In the genomic region with DNA sequence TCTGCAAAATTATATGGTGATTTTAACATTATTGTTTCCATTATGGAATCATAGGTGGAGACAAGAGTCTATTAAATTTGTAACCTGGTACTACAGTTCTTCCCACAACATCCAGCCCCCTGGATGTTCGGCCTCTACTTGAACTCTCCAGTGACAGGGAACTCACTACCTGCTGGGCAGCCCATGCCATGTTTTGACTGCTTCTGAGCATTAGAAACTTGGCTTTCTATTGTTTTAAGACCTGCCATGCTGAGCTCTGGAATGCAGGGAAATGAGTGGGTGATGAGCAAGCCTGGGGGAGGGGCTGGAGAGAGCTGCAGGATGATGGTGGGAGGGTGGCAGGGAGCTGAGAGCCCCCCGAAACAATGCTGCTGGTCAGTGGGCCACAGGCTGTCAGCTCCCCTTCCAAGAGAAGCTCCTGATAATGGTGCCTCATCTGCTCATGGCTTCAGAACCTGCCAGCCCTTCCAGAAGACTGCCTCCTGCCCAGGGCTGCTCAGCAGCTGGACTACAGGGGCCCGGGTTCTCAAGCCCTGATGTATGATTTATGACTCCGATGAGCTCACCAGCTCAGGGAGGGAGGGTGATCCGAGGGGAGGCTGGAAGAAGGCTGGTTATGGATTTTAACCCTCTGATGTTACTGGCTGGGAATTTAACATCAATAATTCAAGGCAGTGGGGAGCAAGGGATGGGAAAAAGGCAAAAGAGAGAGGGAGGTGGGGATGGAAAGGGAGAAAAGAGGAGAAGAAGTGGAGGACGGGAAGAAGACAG, we compare ENCODE assay signal across 10 cellular contexts.
DNase-seq lines count a peak whose midpoint lies in the region; ATAC-seq, FAIRE-seq and TF ChIP-seq lines count a peak whose summit lies in the region.
"Had no signal": no experiment of that assay in that cellular context is flagged by ENCODE, and none has a peak within 500 bp of the region (broad histone marks: within the 10 kb centered on the region; RNA-seq: fewer than 3 reads in every experiment).

No MANE protein-coding gene starts in this region.

- H3K9me3 ChIP-seq in AG04450 (ENCODE audit: control insufficient read depth, insufficient read depth, low read length) = no peaks in the 10 kb centered on the region; the same call in 1 of the 2 replicates
- H3K9me3 ChIP-seq in gastroesophageal sphincter = no peaks in the 10 kb centered on the region

- CTCF ChIA-PET in AG04450 (lab: Charles Lee) = no interaction called here

- no peak overlapping the region; the same call in 1 of the 2 replicates for H3K4me3 ChIP-seq in AG04450 (ENCODE audit: low read depth, low read length)
- no peak overlapping the region for H3K4me3 ChIP-seq in gastroesophageal sphincter

- TF ChIP-seq EP300 in gastroesophageal sphincter (IDR thresholded peaks at IDR 0.05) = no peak

- TF ChIP-seq CTCF in AG04450 (IDR thresholded peaks at IDR 0.05; ENCODE audit: low read depth, low read length) (no peak), gastroesophageal sphincter (IDR thresholded peaks at IDR 0.05) (no peak)

- FAIRE-seq in HTR-8/SVneo (lab: Jason Lieb, UNC) = peak; percentile 67

- H3K4me1 ChIP-seq in gastroesophageal sphincter = no peaks in the 10 kb centered on the region

- POLR2A ChIA-PET in AG04450 (lab: Yijun Ruan, JAX) = interaction anchor here (0.5 to 0.9 kb wide), 2 partner anchors 29 to 1779 kb away, joined by 3 to 4 read pairs; no protein-coding TSS in a partner anchor

- H3K36me3 ChIP-seq in gastroesophageal sphincter = no peaks in the 10 kb centered on the region

- no peak for TF ChIP-seq POLR2A in gastroesophageal sphincter (IDR thresholded peaks at IDR 0.05)

- peak overlapping the region; percentile 47 for H3K27ac ChIP-seq in AG04450 (ENCODE audit: low read depth, low read length)
- H3K27ac ChIP-seq in angular gyrus (ENCODE audit: low read depth, low read length) = peak overlapping the region; percentile 63
- no peak overlapping the region for H3K27ac ChIP-seq in gastroesophageal sphincter

- DNase-seq in AG04450 (ENCODE audit: low read depth, low spot score) (peak; percentile 79), HTR-8/SVneo (ENCODE audit: insufficient read length, low spot score) (peak; percentile 92), kidney tubule cell (ENCODE audit: low spot score) (peak; percentile 87), midbrain (lab: John Stamatoyannopoulos, UW) (no peak), DMS79 (lab: John Stamatoyannopoulos, UW) (no peak)
- DNase-seq: activated CD4-positive, alpha-beta T cell treated with anti-CD3 and anti-CD28 coated beads for 1 hour; stimulated activated CD4-positive, alpha-beta T cell treated with anti-CD3 and anti-CD28 coated beads, Interleukin-12 subunit alpha, Interleukin-12 subunit beta, amount 100 ng/mL, for 4 hours had no signal

- ATAC-seq in GM18873 (IDR thresholded peaks at IDR 0.05; ENCODE audit: low FRiP score, unreplicated experiment) = no peak
- ATAC-seq in gastroesophageal sphincter = no peak

- 69 to 74% methylated on average over 2 to 3 of the region's 6 CpGs for WGBS in gastroesophageal sphincter (ENCODE audit: low coverage in 1 of 2), 2 donors

- H3K27me3 ChIP-seq in AG04450 (ENCODE audit: control insufficient read depth, insufficient read depth, low read length) (no peaks in the 10 kb centered on the region), gastroesophageal sphincter (no peaks in the 10 kb centered on the region)

Comparison
In these comparisons a context has a peak if more than half of its experiments do, and no peak if none do; other contexts are left out.
1. DNase-seq: peak in AG04450 (single experiment), HTR-8/SVneo (single experiment) and kidney tubule cell (single experiment); none in midbrain (single experiment) and DMS79 (single experiment).
2. H3K27ac ChIP-seq: peak in AG04450 (single experiment) and angular gyrus (single experiment); none in gastroesophageal sphincter (0 of 4).